In the genomic region with DNA sequence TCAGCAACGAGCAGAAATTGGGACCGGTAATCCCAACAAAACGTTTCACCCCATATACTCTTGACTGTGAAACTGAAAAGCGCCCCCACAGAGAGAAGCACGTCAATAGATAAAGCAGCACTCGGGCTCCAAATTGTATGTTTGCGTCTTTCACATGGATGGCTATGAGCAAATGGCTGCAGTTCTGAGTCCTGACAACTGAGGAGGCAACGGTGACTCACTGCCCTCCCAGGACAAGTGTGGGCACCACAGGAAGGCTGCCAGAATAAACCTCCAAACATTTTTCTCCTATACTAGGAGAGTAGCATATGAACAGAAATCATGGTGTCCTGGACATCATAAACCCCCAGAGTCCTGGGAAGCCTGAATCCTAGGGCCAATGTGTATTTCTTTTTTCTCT, we compare ENCODE assay signal across 9 cellular contexts. TPM values are rescaled to one million over a fixed set of nuclear protein-coding genes. Genes with fewer than 3 reads are reported as not detected.
DNase-seq lines count a peak whose midpoint lies in the region; ATAC-seq and TF ChIP-seq lines count a peak whose summit lies in the region.
"Had no signal": no experiment of that assay in that cellular context is flagged by ENCODE, and none has a peak within 500 bp of the region (broad histone marks: within the 10 kb centered on the region; RNA-seq: fewer than 3 reads in every experiment).

No MANE protein-coding gene starts in this region.

- TF ChIP-seq CTCF in left ventricle myocardium inferior (IDR thresholded peaks at IDR 0.05; ENCODE audit: borderline replicate concordance) (no peak), fibroblast of the aortic adventitia (IDR thresholded peaks at IDR 0.05; ENCODE audit: insufficient read depth, low read length) (no peak), endodermal cell (conservative IDR thresholded peaks at IDR 0.05) (no peak)
- TF ChIP-seq CTCF in activated CD8-positive, alpha-beta T cell treated with anti-CD3 and anti-CD28 coated beads for 36 hours (IDR thresholded peaks at IDR 0.05) = no peak

- H3K27me3 ChIP-seq in left ventricle myocardium inferior (ENCODE audit: low read depth) (no peaks in the 10 kb centered on the region), endodermal cell (ENCODE audit: control insufficient read depth, insufficient read depth, low read length, poor library complexity, severe bottlenecking) (no peaks in the 10 kb centered on the region)

- peaks cover 86% of the 10 kb centered on the region for H3K36me3 Mint-ChIP-seq in activated CD8-positive, alpha-beta T cell treated with anti-CD3 and anti-CD28 coated beads for 36 hours (ENCODE audit: low read depth)
- no peaks in the 10 kb centered on the region for H3K36me3 Mint-ChIP-seq in endodermal cell (ENCODE audit: low read depth)

- POLR2A ChIA-PET in activated CD8-positive, alpha-beta T cell treated with anti-CD3 and anti-CD28 coated beads for 36 hours (lab: Charles Lee) = interaction anchor here (1.5 to 4.1 kb wide), 5 partner anchors 13 to 87 kb away, joined by 5 to 26 read pairs (median 11); no protein-coding TSS in a partner anchor

- H3K27ac ChIP-seq in left ventricle myocardium inferior (replicated peaks) (no peak overlapping the region), substantia nigra (ENCODE audit: low read depth, low read length, poor library complexity, severe bottlenecking) (peak overlapping the region; percentile 78), endodermal cell (ENCODE audit: low read depth, low read length) (no peak overlapping the region)

- H3K27ac Mint-ChIP-seq in activated CD8-positive, alpha-beta T cell treated with anti-CD3 and anti-CD28 coated beads for 36 hours = peak overlapping the region; percentile 95
- no peak overlapping the region for H3K27ac Mint-ChIP-seq in endodermal cell

- H3K4me3 ChIP-seq in left ventricle myocardium inferior (no peak overlapping the region), fibroblast of the aortic adventitia (ENCODE audit: low read depth, low read length) (no peak overlapping the region), endodermal cell (ENCODE audit: low read length) (no peak overlapping the region)

- H3K4me1 ChIP-seq in left ventricle myocardium inferior (no peaks in the 10 kb centered on the region), endodermal cell (ENCODE audit: control insufficient read depth, insufficient read depth, low read length) (peaks cover 5% of the 10 kb centered on the region)

- peaks cover 94% of the 10 kb centered on the region for H3K4me1 Mint-ChIP-seq in activated CD8-positive, alpha-beta T cell treated with anti-CD3 and anti-CD28 coated beads for 36 hours (ENCODE audit: low read depth)
- H3K4me1 Mint-ChIP-seq in endodermal cell = peaks cover 28% of the 10 kb centered on the region

- H3K36me3 ChIP-seq in left ventricle myocardium inferior = no peaks in the 10 kb centered on the region
- H3K36me3 ChIP-seq in endodermal cell (ENCODE audit: control insufficient read depth, insufficient read depth, low read length) = no peaks in the 10 kb centered on the region

- DNase-seq in left ventricle myocardium superior (no peak), left ventricle myocardium inferior (no peak), fibroblast of the aortic adventitia (ENCODE audit: low read depth) (peak; percentile 5), substantia nigra (lab: John Stamatoyannopoulos, UW) (peak in 1 of 49 donors; percentile 35), endodermal cell (no peak)
- DNase-seq in activated CD8-positive, alpha-beta T cell treated with anti-CD3 and anti-CD28 coated beads for 36 hours = peak; percentile 75

- H3K9me3 Mint-ChIP-seq in activated CD8-positive, alpha-beta T cell treated with anti-CD3 and anti-CD28 coated beads for 36 hours = no peaks in the 10 kb centered on the region
- H3K9me3 Mint-ChIP-seq in endodermal cell = no peaks in the 10 kb centered on the region
- H3K9me3 Mint-ChIP-seq: nephron had no signal

- H3K4me3 Mint-ChIP-seq in activated CD8-positive, alpha-beta T cell treated with anti-CD3 and anti-CD28 coated beads for 36 hours = peak overlapping the region; percentile 22
- H3K4me3 Mint-ChIP-seq in endodermal cell = no peak overlapping the region
- H3K4me3 Mint-ChIP-seq: nephron had no signal

- H3K9ac ChIP-seq in endodermal cell (ENCODE audit: extremely low read depth, low read length, poor library complexity, severe bottlenecking) = no peak overlapping the region

- no peaks in the 10 kb centered on the region for H3K27me3 Mint-ChIP-seq in activated CD8-positive, alpha-beta T cell treated with anti-CD3 and anti-CD28 coated beads for 36 hours
- H3K27me3 Mint-ChIP-seq in endodermal cell (ENCODE audit: insufficient read depth) = no peaks in the 10 kb centered on the region

- CTCF ChIA-PET in activated CD8-positive, alpha-beta T cell treated with anti-CD3 and anti-CD28 coated beads for 36 hours (lab: Charles Lee) = interaction anchor here (1.0 to 2.6 kb wide), 4 partner anchors 13 to 88 kb away, joined by 4 to 9 read pairs (median 4); no protein-coding TSS in a partner anchor

- intact Hi-C loops in left ventricle myocardium superior (cut with micrococcal nuclease) = no loop called here
- intact Hi-C loops in left ventricle myocardium inferior (cut with micrococcal nuclease) = no loop called here
- intact Hi-C loops in activated CD8-positive, alpha-beta T cell treated with anti-CD3 and anti-CD28 coated beads for 36 hours (cut with micrococcal nuclease) = no loop called here

- no peaks in the 10 kb centered on the region for H3K9me3 ChIP-seq in left ventricle myocardium inferior (replicated peaks)
- no peaks in the 10 kb centered on the region for H3K9me3 ChIP-seq in endodermal cell (ENCODE audit: control insufficient read depth, low read length)

- ATAC-seq in left ventricle myocardium superior (peak; percentile 23), HG02571 (IDR thresholded peaks at IDR 0.05; ENCODE audit: unreplicated experiment) (no peak), GM19467 (IDR thresholded peaks at IDR 0.05; ENCODE audit: unreplicated experiment) (no peak)
- peak; percentile 28 for ATAC-seq in activated CD8-positive, alpha-beta T cell treated with anti-CD3 and anti-CD28 coated beads for 36 hours

- WGBS in endodermal cell (ENCODE audit: insufficient coverage in 1 of 2, insufficient read length in 1 of 2), 2 experiments = 63% methylated on average over 6 to 8 of the region's 8 CpGs

RNA-seq across cellular contexts. Expression of gene SEMA4D, which starts 36.6 kb away (rescaled TPM):
- total RNA-seq in left ventricle myocardium superior (24.7 TPM), left ventricle myocardium inferior (17.1 TPM), fibroblast of the aortic adventitia (ENCODE audit: low replicate concordance) (0.36 TPM in 1 of 2 replicates, not detected in the other), endodermal cell (10 to 100 TPM; 42.8 to 51.0 TPM)
- 100 to 1,000 TPM; 290 to 317 TPM for total RNA-seq in activated CD8-positive, alpha-beta T cell treated with anti-CD3 and anti-CD28 coated beads for 36 hours
- polyA plus RNA-seq in endodermal cell (2013, experiment 1 of 2) = 19.7 TPM
- 18.5 TPM for polyA plus RNA-seq in endodermal cell (2013, experiment 2 of 2)

Comparison
In these comparisons a context has a peak if more than half of its experiments do, and no peak if none do; other contexts are left out.
1. ATAC-seq: peak in left ventricle myocardium superior (single experiment) and activated CD8-positive, alpha-beta T cell treated with anti-CD3 and anti-CD28 coated beads for 36 hours (single experiment); none in HG02571 (single experiment) and GM19467 (single experiment).
2. DNase-seq: peak in activated CD8-positive, alpha-beta T cell treated with anti-CD3 and anti-CD28 coated beads for 36 hours (single experiment) and fibroblast of the aortic adventitia (single experiment); none in left ventricle myocardium superior (single experiment), left ventricle myocardium inferior (single experiment) and endodermal cell (single experiment).
3. RNA of gene SEMA4D, which starts 36.6 kb away (total RNA-seq): 290 to 317 TPM in activated CD8-positive, alpha-beta T cell treated with anti-CD3 and anti-CD28 coated beads for 36 hours, 42.8 to 51.0 TPM in endodermal cell, 24.7 TPM in left ventricle myocardium superior (single experiment) and 17.1 TPM in left ventricle myocardium inferior (single experiment); 0.36 TPM in fibroblast of the aortic adventitia; every median in the first group is over 10 times any median in the second.